Comparison of ENCODE assay signal across 17 cellular contexts in the genomic region with DNA sequence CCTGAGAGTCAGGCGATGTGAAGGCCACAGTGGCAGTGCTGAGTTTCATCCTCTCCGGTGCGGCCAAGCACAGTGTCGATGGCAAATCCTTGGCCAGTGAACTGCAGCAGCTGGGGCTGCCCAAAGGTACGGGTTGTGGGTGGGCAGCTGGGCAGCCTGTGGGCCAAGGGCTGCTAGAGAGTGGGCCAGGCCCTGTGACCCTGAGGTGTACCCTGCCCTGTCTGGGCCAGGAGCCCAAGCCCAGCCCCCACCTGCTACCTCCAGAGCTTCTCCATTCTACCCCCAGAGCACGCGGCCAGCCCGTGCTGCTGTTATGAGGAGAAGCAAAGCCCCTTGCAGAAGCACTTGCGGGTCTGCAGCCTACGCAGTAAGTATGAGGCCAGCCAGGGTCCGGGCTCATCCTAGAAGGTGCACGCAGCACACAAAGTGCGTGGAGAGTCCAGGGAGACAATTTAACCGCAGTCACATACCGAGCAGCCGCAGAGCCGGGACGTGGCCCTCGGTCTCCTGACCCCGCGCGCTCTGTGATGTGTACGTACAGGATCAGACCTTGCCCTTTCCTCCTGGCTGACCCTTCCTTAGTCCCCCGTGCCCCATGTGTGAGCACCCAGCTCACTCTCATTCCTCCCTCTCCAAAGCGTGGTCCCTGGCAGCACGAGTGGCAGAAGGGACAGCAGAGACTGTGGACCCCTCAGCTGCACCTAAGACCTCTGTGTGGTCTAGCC. TPM values are rescaled to one million over a fixed set of nuclear protein-coding genes. Genes with fewer than 3 reads are reported as not detected.
"Had no signal": no experiment of that assay in that cellular context is flagged by ENCODE, and none has a peak within 500 bp of the region (broad histone marks: within the 10 kb centered on the region; RNA-seq: fewer than 3 reads in every experiment).

No MANE protein-coding gene starts in this region.

RNA-seq across cellular contexts. Expression of gene GOLGA6B, which starts 14.6 kb away (rescaled TPM):
- total RNA-seq: activated naive CD4-positive, alpha-beta T cell treated with anti-CD3 and anti-CD28 coated beads for 36 hours; activated naive CD8-positive, alpha-beta T cell treated with anti-CD3 and anti-CD28 coated beads for 36 hours; activated naive CD8-positive, alpha-beta T cell treated with anti-CD3 and anti-CD28 coated beads, Interleukin-2, amount 10 ng/mL, durations not matched to agents 7 days and 5 days; activated T-cell treated with anti-CD3 and anti-CD28 coated beads, Interleukin-2, amount 50 U/mL, for 4 hours; activated T-helper 1 cell treated with anti-CD3 and anti-CD28 coated beads, Interleukin-12 subunit alpha, Interleukin-12 subunit beta, Interleukin-2, Interleukin-4 antibody, amounts not matched to agents 30 ng/mL and 10 ng/mL and 1 ng/mL, durations not matched to agents 14 hours and 24 hours and 36 hours; activated T-helper 2 cell treated with anti-CD3 and anti-CD28 coated beads, Interferon-gamma antibody, Interleukin-2, Interleukin-4, amounts not matched to agents 10 μg/mL and 5 μg/mL and 100 μg/mL, durations not matched to agents 14 hours and 24 hours and 36 hours; aorta; ascending aorta; astrocyte; body of pancreas; breast epithelium; bronchial epithelial cell; cardiac septum; cerebellum had no signal
- polyA plus RNA-seq: adipose tissue, adrenal gland, aorta, cardiac muscle cell had no signal

RNA-seq across cellular contexts. Expression of gene HIGD2B, which starts 46.1 kb away (rescaled TPM):
- total RNA-seq: adrenal gland, aorta, ascending aorta, astrocyte, body of pancreas, breast epithelium, bronchial epithelial cell, cardiac muscle cell, cardiac septum, cerebellum had no signal
- polyA plus RNA-seq: aorta, cardiac muscle cell had no signal
